In the genomic region with DNA sequence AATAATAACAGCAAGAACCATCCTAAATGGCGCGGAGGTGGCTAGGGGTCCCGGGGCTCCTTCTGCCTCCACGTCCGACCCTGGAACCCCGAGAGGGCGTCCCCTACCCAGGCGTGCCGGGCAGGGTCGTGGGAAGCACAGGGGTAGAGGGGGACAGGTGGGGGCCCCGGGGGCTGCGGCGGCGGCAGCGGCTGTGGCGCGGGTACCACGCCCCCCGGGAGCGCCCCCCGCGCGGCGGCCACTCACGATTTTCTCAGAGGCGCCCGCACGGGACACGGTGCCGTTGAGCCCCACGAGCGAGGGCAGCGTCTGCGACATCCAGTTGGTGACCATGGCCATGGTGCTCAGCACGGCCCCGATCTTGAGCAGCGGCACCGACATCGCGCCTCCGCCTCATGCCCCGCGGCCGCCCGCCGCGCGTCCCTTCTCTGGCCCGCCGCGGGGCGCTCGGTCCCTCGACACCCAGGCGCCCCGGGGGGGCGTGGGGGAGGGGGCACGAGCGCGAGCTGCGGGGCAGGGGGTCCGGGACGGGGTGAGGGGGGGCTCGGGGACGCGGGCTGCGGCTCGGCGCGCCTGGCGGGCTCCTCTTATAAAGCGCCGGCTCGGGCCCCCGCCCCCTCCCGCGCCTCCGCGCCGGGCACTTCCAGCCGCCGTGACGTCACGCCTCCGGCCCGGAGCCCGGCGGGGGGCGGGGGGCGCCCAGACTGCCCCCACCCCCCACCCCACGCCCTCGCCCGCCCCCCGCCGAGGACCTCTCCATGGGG, we compare ENCODE assay signal across 9 cellular contexts. TPM values are rescaled to one million over a fixed set of nuclear protein-coding genes. Genes with fewer than 3 reads are reported as not detected.
DNase-seq lines count a peak whose midpoint lies in the region; TF ChIP-seq lines count a peak whose summit lies in the region.
"Had no signal": no experiment of that assay in that cellular context is flagged by ENCODE, and none has a peak within 500 bp of the region (broad histone marks: within the 10 kb centered on the region; RNA-seq: fewer than 3 reads in every experiment).

No MANE protein-coding gene starts in this region.

- no peak overlapping the region for H3K27ac Mint-ChIP-seq in activated CD4-positive, alpha-beta T cell treated with anti-CD3 and anti-CD28 coated beads, Interleukin-2, amount 10 ng/mL, durations not matched to agents 24 days and 14 days

- no peak overlapping the region for H3K4me3 Mint-ChIP-seq in activated CD4-positive, alpha-beta T cell treated with anti-CD3 and anti-CD28 coated beads, Interleukin-2, amount 10 ng/mL, durations not matched to agents 24 days and 14 days

- peaks cover 9% of the 10 kb centered on the region for H3K36me3 ChIP-seq in WERI-Rb-1
- no peaks in the 10 kb centered on the region for H3K36me3 ChIP-seq in subcutaneous abdominal adipose tissue (ENCODE audit: control insufficient read depth in 5 of 5, insufficient read depth in 5 of 5, low read length in 5 of 5)

- peak overlapping the region in 3 of 5 donors; percentile 4 to 60 (median 21) for H3K9ac ChIP-seq in subcutaneous abdominal adipose tissue (ENCODE audit: low read length in 5 of 5)

- H3K4me1 ChIP-seq in subcutaneous abdominal adipose tissue (ENCODE audit: control insufficient read depth in 5 of 5, insufficient read depth in 5 of 5, low read length in 5 of 5), result peaks cover 0 to 34% (median 24%) of the 10 kb centered on the region in 5 donors

- peaks cover 6% of the 10 kb centered on the region for H3K4me1 Mint-ChIP-seq in activated CD4-positive, alpha-beta T cell treated with anti-CD3 and anti-CD28 coated beads, Interleukin-2, amount 10 ng/mL, durations not matched to agents 24 days and 14 days

- H3K27ac ChIP-seq in WERI-Rb-1, result peak overlapping the region; percentile 57
- H3K27ac ChIP-seq in subcutaneous abdominal adipose tissue (ENCODE audit: low read depth, low read length), result no peak overlapping the region

- peak; percentile 66 for DNase-seq in activated CD4-positive, alpha-beta T cell treated with anti-CD3 and anti-CD28 coated beads, Interleukin-2, amount 10 ng/mL, durations not matched to agents 24 days and 14 days
- DNase-seq in activated CD4-positive, alpha-beta T cell treated with anti-CD3 and anti-CD28 coated beads for 48 hours, result no peak
- DNase-seq in WERI-Rb-1, result peak; percentile 58
- no peak for DNase-seq in COLO668 (lab: John Stamatoyannopoulos, UW; ENCODE audit: unreplicated experiment)
- DNase-seq in SW480 (ENCODE audit: low spot score), result no peak
- no peak for DNase-seq in cerebellar cortex (ENCODE audit: low spot score)
- DNase-seq: DND-41 had no signal

- H3K9me3 ChIP-seq in WERI-Rb-1 (ENCODE audit: severe bottlenecking) (no peaks in the 10 kb centered on the region), iPS-18c (ENCODE audit: control insufficient read depth, insufficient read depth, low read length) (no peaks in the 10 kb centered on the region), subcutaneous abdominal adipose tissue (ENCODE audit: control insufficient read depth in 5 of 5, low read length in 5 of 5) (no peaks in the 10 kb centered on the region)

- no peak for TF ChIP-seq CTCF in WERI-Rb-1 (IDR thresholded peaks at IDR 0.05; ENCODE audit: low read depth, low read length)

- intact Hi-C loops in activated CD4-positive, alpha-beta T cell treated with anti-CD3 and anti-CD28 coated beads, Interleukin-2, amount 10 ng/mL, durations not matched to agents 24 days and 14 days (cut with micrococcal nuclease), result loop anchor here (5.0 to 10.0 kb wide), 2 partner anchors 76 to 289 kb away; partner anchors contain the start of genes PIN1 and ZNF561

- H3K4me3 ChIP-seq in WERI-Rb-1 (ENCODE audit: low read depth, low read length), result peak overlapping the region; percentile 92
- peak overlapping the region; percentile 52 for H3K4me3 ChIP-seq in iPS-18c (ENCODE audit: insufficient read depth, low read depth, low read length)
- peak overlapping the region in 4 of 5 donors; percentile 32 to 61 (median 56) for H3K4me3 ChIP-seq in subcutaneous abdominal adipose tissue (ENCODE audit: low read depth in 1 of 5, low read length in 5 of 5)

- no peaks in the 10 kb centered on the region for H3K36me3 Mint-ChIP-seq in activated CD4-positive, alpha-beta T cell treated with anti-CD3 and anti-CD28 coated beads, Interleukin-2, amount 10 ng/mL, durations not matched to agents 24 days and 14 days (ENCODE audit: low read depth)

- peaks cover 27% of the 10 kb centered on the region for H3K27me3 Mint-ChIP-seq in activated CD4-positive, alpha-beta T cell treated with anti-CD3 and anti-CD28 coated beads, Interleukin-2, amount 10 ng/mL, durations not matched to agents 24 days and 14 days

- H3K9me3 Mint-ChIP-seq in activated CD4-positive, alpha-beta T cell treated with anti-CD3 and anti-CD28 coated beads, Interleukin-2, amount 10 ng/mL, durations not matched to agents 24 days and 14 days, result no peaks in the 10 kb centered on the region

- H3K27me3 ChIP-seq in WERI-Rb-1 (ENCODE audit: insufficient read depth, low read depth, severe bottlenecking) (no peaks in the 10 kb centered on the region), subcutaneous abdominal adipose tissue (ENCODE audit: control insufficient read depth in 5 of 5, insufficient read depth in 4 of 5, low read length in 5 of 5) (no peaks in the 10 kb centered on the region)

RNA-seq across cellular contexts. Expression of gene OLFM2, which starts 22.9 kb away (rescaled TPM):
- 0.82 and 0.88 TPM in 2 replicates for total RNA-seq in activated CD4-positive, alpha-beta T cell treated with anti-CD3 and anti-CD28 coated beads, Interleukin-2, amount 10 ng/mL, durations not matched to agents 24 days and 14 days

Comparison
In these comparisons a context has a peak if more than half of its experiments do, and no peak if none do; other contexts are left out.
1. DNase-seq: peak in activated CD4-positive, alpha-beta T cell treated with anti-CD3 and anti-CD28 coated beads, Interleukin-2, amount 10 ng/mL, durations not matched to agents 24 days and 14 days (single experiment) and WERI-Rb-1 (single experiment); none in activated CD4-positive, alpha-beta T cell treated with anti-CD3 and anti-CD28 coated beads for 48 hours (single experiment), COLO668 (single experiment), SW480 (single experiment) and cerebellar cortex (single experiment).
2. Peak in every context shown above with its lines, with median percentiles within 50 percentile points of each other: H3K4me3 ChIP-seq.